ENCODE assay signal across 24 cellular contexts in genomic region chr3:27093771-27094170, GRCh38.
A peak's percentile ranks its signal among the peaks of the same experiment; 100 is the strongest.
DNase-seq lines count a peak whose midpoint lies in the region; ATAC-seq, FAIRE-seq and TF ChIP-seq lines count a peak whose summit lies in the region.
"Had no signal": no experiment of that assay in that cellular context is flagged by ENCODE, and none has a peak within 500 bp of the region (broad histone marks: within the 10 kb centered on the region; RNA-seq: fewer than 3 reads in every experiment).

No MANE protein-coding gene starts in this region.

- H3K36me3 ChIP-seq in BLaER1 (no peaks in the 10 kb centered on the region), IMR-90 (ENCODE audit: control insufficient read depth, insufficient read depth, low read length) (no peaks in the 10 kb centered on the region), bronchial epithelial cell (ENCODE audit: control insufficient read depth, insufficient read depth, low read length) (no peaks in the 10 kb centered on the region), lower lobe of right lung (no peaks in the 10 kb centered on the region)
- H3K36me3 ChIP-seq: Peyer's patch, SJSA1 had no signal

- H3K4ac ChIP-seq in IMR-90 (ENCODE audit: low read depth, low read length): no peak overlapping the region

- no peak overlapping the region for H2AK9ac ChIP-seq in IMR-90 (replicated peaks; ENCODE audit: low read depth, low read length, poor library complexity)

- WGBS in IMR-90 (ENCODE audit: extremely low coverage in 2 of 2, insufficient read length in 1 of 2), 2 experiments: no CpG with 5 or more reads among the region's 2 CpGs

- no peak overlapping the region for H2BK15ac ChIP-seq in IMR-90 (ENCODE audit: low read depth, low read length)

- TF ChIP-seq RAD21 in IMR-90 (IDR thresholded peaks at IDR 0.05; ENCODE audit: low read length): no peak

- H3K4me2 ChIP-seq in BLaER1 (peak overlapping the region; percentile 82), IMR-90 (ENCODE audit: low read depth, low read length) (no peak overlapping the region)
- H3K4me2 ChIP-seq: A549, GM23338 had no signal

- no peak overlapping the region for H4K91ac ChIP-seq in IMR-90 (ENCODE audit: insufficient read depth, low read depth, low read length)

- H3K4me1 ChIP-seq in BLaER1 (peaks cover 39% of the 10 kb centered on the region), IMR-90 (ENCODE audit: control insufficient read depth, insufficient read depth, low read length) (peaks cover 2% of the 10 kb centered on the region; the same call in 1 of the 2 replicates), lower lobe of right lung (no peaks in the 10 kb centered on the region)
- H3K4me1 ChIP-seq: A549, Caco-2, Peyer's patch had no signal

- H4K20me1 ChIP-seq in BLaER1 (no peaks in the 10 kb centered on the region), IMR-90 (ENCODE audit: insufficient read depth, low read length) (no peaks in the 10 kb centered on the region)

- no peak overlapping the region for H3K14ac ChIP-seq in IMR-90 (replicated peaks; ENCODE audit: low read depth, low read length)

- no peaks in the 10 kb centered on the region for H3K79me1 ChIP-seq in IMR-90 (ENCODE audit: low read depth in 1 of 2, low read length in 2 of 2)

- no peak overlapping the region for H3K23ac ChIP-seq in IMR-90 (ENCODE audit: low read depth, low read length)

- POLR2A ChIA-PET in IMR-90 (lab: Charles Lee; ENCODE audit: unreplicated experiment) (no interaction called here), RWPE1 (lab: Yijun Ruan, JAX; ENCODE audit: low non-redundant PET) (no interaction called here)

- intact Hi-C loops in IMR-90 (cut with micrococcal nuclease): no loop called here
- intact Hi-C loops in lower lobe of right lung (cut with DNase I): no loop called here

- in situ Hi-C loops in IMR-90 (cut with MboI; ENCODE audit: low sequenced_read_pairs): no loop called here

- no peak for DNase-seq in IMR-90
- DNase-seq in bronchial epithelial cell (ENCODE audit: low read depth): peak; percentile 87
- DNase-seq in fibroblast of pulmonary artery (ENCODE audit: low read depth): peak; percentile 57
- no peak for DNase-seq in RWPE1 (ENCODE audit: low spot score)
- no peak for DNase-seq in lower lobe of right lung
- no peak for DNase-seq in NCI-H82 treated with DMSO at 0.1 percent for 48 hours (lab: John Stamatoyannopoulos, UW; ENCODE audit: unreplicated experiment)
- no peak for DNase-seq in activated CD4-positive, CD25-positive, alpha-beta regulatory T cell (lab: John Stamatoyannopoulos, UW)
- DNase-seq: Caco-2; CD4-positive, alpha-beta memory T cell; DMS 273 treated with DMSO at 0.1 percent for 48 hours; DMS79 treated with DMSO at 0.1 percent for 48 hours; NCI-H1092 treated with DMSO at 0.1 percent for 48 hours; NCI-H1436 treated with DMSO at 0.1 percent for 48 hours; NCI-H1930; NCI-H226; NCI-H510A treated with DMSO at 0.1 percent for 48 hours; NCI-H748 treated with DMSO at 0.1 percent for 48 hours; Peyer's patch had no signal

- H2AK5ac ChIP-seq in IMR-90 (ENCODE audit: low read depth, low read length): no peak overlapping the region

- H2BK20ac ChIP-seq in IMR-90 (ENCODE audit: low read depth, low read length): no peak overlapping the region

- no peak overlapping the region for H2AFZ ChIP-seq in IMR-90 (replicated peaks; ENCODE audit: low read length, poor library complexity)

- H4K8ac ChIP-seq in IMR-90 (ENCODE audit: low read depth in 2 of 2, low read length in 2 of 2): no peak overlapping the region

- TF ChIP-seq CTCF in IMR-90 (conservative IDR thresholded peaks at IDR 0.05; ENCODE audit: low read depth, low read length) (no peak), bronchial epithelial cell (IDR thresholded peaks at IDR 0.05; ENCODE audit: insufficient read depth, low read length, severe bottlenecking) (no peak), fibroblast of pulmonary artery (IDR thresholded peaks at IDR 0.05; ENCODE audit: low read length, missing control alignments) (no peak), RWPE1 (conservative IDR thresholded peaks at IDR 0.05; ENCODE audit: low read depth) (no peak), lower lobe of right lung (IDR thresholded peaks at IDR 0.05) (no peak)

- CTCF ChIA-PET in IMR-90 (lab: Yijun Ruan, JAX): no interaction called here
- CTCF ChIA-PET in RWPE1 (lab: Yijun Ruan, JAX): no interaction called here

- ATAC-seq in IMR-90 (ENCODE audit: low read depth): no peak; the same call in none of the 2 replicates
- no peak for ATAC-seq in lower lobe of right lung
- ATAC-seq: A549, GM23338, HCT116 had no signal

- no peak overlapping the region for H2BK5ac ChIP-seq in IMR-90 (ENCODE audit: low read depth, low read length, poor library complexity, severe bottlenecking)

- H3K56ac ChIP-seq in IMR-90 (ENCODE audit: extremely low read depth, insufficient read depth, low read length): no peak overlapping the region

- no peaks in the 10 kb centered on the region for H3K9me1 ChIP-seq in IMR-90 (ENCODE audit: insufficient read depth, low read length)

- no peak for TF ChIP-seq POLR2A in IMR-90 (IDR thresholded peaks at IDR 0.05; ENCODE audit: low read depth, low read length)

- H3K9ac ChIP-seq in BLaER1 (no peak overlapping the region), IMR-90 (ENCODE audit: low read depth, low read length) (no peak overlapping the region)

- peaks cover 17% of the 10 kb centered on the region; the same call in 1 of the 2 replicates for H3K9me3 ChIP-seq in BLaER1
- no peaks in the 10 kb centered on the region for H3K9me3 ChIP-seq in IMR-90 (ENCODE audit: control insufficient read depth, insufficient read depth, low read length)
- no peaks in the 10 kb centered on the region for H3K9me3 ChIP-seq in lower lobe of right lung
- H3K9me3 ChIP-seq: A549, Caco-2, Peyer's patch, SJSA1 had no signal

- H3K27ac ChIP-seq in BLaER1 (no peak overlapping the region), IMR-90 (ENCODE audit: insufficient read depth, low read length) (no peak overlapping the region), RWPE1 (no peak overlapping the region), lower lobe of right lung (no peak overlapping the region)
- H3K27ac ChIP-seq: A549, Peyer's patch, SJSA1 had no signal

- FAIRE-seq in bronchial epithelial cell (lab: Jason Lieb, UNC): no peak
- FAIRE-seq: A549, GM12891 had no signal

- no peak overlapping the region for H3K18ac ChIP-seq in IMR-90 (ENCODE audit: low read depth, low read length)

- H3K27me3 ChIP-seq in BLaER1 (no peaks in the 10 kb centered on the region), IMR-90 (ENCODE audit: control insufficient read depth, insufficient read depth, low read length) (no peaks in the 10 kb centered on the region; the same call in 1 of the 2 replicates), bronchial epithelial cell (ENCODE audit: control insufficient read depth, insufficient read depth, low read length) (no peaks in the 10 kb centered on the region), lower lobe of right lung (ENCODE audit: low read depth) (no peaks in the 10 kb centered on the region)
- H3K27me3 ChIP-seq: Peyer's patch, SJSA1 had no signal

- H3K4me3 ChIP-seq in BLaER1: no peak overlapping the region
- no peak overlapping the region for H3K4me3 ChIP-seq in IMR-90 (ENCODE audit: insufficient read depth, low read depth, low read length)
- H3K4me3 ChIP-seq in bronchial epithelial cell (ENCODE audit: low read depth, low read length): no peak overlapping the region
- no peak overlapping the region for H3K4me3 ChIP-seq in fibroblast of pulmonary artery (replicated peaks; ENCODE audit: low read depth, low read length)
- H3K4me3 ChIP-seq in lower lobe of right lung: no peak overlapping the region
- H3K4me3 ChIP-seq: A549, GM23338, Peyer's patch, SJSA1 had no signal

- BruUV-seq in IMR-90 (replicated peaks; lab: Mats Ljungman, UMichigan): no TSS peak

- no peak overlapping the region for H4K5ac ChIP-seq in IMR-90 (ENCODE audit: low read depth, low read length)

- H2BK120ac ChIP-seq in IMR-90 (ENCODE audit: low read depth, low read length): no peak overlapping the region

- dilution Hi-C loops in IMR-90 (cut with HindIII; ENCODE audit: low sequenced_read_pairs, unreplicated experiment): no loop called here

TF ChIP-seq in IMR-90, 13 proteins besides CTCF, POLR2A, EP300 and RAD21:
- TF ChIP-seq CHD1 (IDR thresholded peaks at IDR 0.05; ENCODE audit: low read depth, low read length): no peak
- TF ChIP-seq MAFK (IDR thresholded peaks at IDR 0.05; ENCODE audit: low read depth, low read length): no peak
- TF ChIP-seq ELK1 (IDR thresholded peaks at IDR 0.05; ENCODE audit: borderline replicate concordance, low read depth, low read length): no peak
- TF ChIP-seq SMC3 (IDR thresholded peaks at IDR 0.05; ENCODE audit: low read depth, low read length): no peak
- no peak for TF ChIP-seq RCOR1 (IDR thresholded peaks at IDR 0.05; ENCODE audit: insufficient replicate concordance, low read length)
- peak; percentile 62 for TF ChIP-seq CEBPB (IDR thresholded peaks at IDR 0.05; ENCODE audit: low read depth, low read length)

Comparison
In these comparisons a context has a peak if more than half of its experiments do, and no peak if none do; other contexts are left out.
1. DNase-seq: peak in bronchial epithelial cell (single experiment) and fibroblast of pulmonary artery (single experiment); none in IMR-90 (single experiment), RWPE1 (single experiment), lower lobe of right lung (single experiment), NCI-H82 treated with DMSO at 0.1 percent for 48 hours (single experiment) and activated CD4-positive, CD25-positive, alpha-beta regulatory T cell (0 of 4).